Comparison of ENCODE assay signal across 19 cellular contexts in the genomic region with DNA sequence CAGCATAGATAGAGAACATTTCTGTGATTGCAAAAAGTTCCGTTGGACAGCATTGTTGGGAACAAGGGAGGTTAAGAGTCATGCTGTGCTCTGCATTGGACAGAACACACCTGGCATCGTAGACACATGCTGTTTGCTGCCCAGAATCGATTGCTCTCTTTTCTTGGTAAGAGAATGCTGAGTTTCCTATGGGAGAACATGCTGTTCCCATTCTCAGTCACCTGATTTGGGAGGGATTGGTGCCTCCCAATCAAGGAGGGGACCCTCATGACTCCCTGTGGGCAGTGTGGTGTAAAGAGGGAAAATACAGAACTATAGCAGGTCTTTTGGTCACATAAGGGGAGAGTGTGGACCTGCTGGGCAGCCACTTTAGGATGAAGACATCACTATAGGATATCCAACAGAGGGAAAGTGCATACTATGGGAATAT.
A peak's percentile ranks its signal among the peaks of the same experiment; 100 is the strongest.
DNase-seq lines count a peak whose midpoint lies in the region; ATAC-seq and TF ChIP-seq lines count a peak whose summit lies in the region.
"Had no signal": no experiment of that assay in that cellular context is flagged by ENCODE, and none has a peak within 500 bp of the region (broad histone marks: within the 10 kb centered on the region; RNA-seq: fewer than 3 reads in every experiment).

No MANE protein-coding gene starts in this region.

- CTCF ChIA-PET in PC-3 (lab: Charles Lee) (no interaction called here), T-cell (lab: Charles Lee) (no interaction called here)

- H3K4me2 ChIP-seq in PC-3 (ENCODE audit: low read length), result peak overlapping the region; percentile 47

- no peak for TF ChIP-seq POLR2A in testis (IDR thresholded peaks at IDR 0.05)

- H3K27ac Mint-ChIP-seq in T-cell, result no peak overlapping the region
- H3K27ac Mint-ChIP-seq: activated CD4-positive, alpha-beta memory T cell treated with anti-CD3 and anti-CD28 coated beads for 36 hours; activated naive CD4-positive, alpha-beta T cell treated with anti-CD3 and anti-CD28 coated beads for 36 hours; memory B cell; naive thymus-derived CD8-positive, alpha-beta T cell; T-helper 1 cell treated with Interleukin-12 subunit alpha and Interleukin-12 subunit beta and Interleukin-4 antibody, amounts not matched to agents 30 μg/mL and 1 μg/mL, for 36 hours had no signal

- intact Hi-C loops in PC-3 (cut with micrococcal nuclease), result no loop called here
- intact Hi-C loops in right cardiac atrium (cut with DNase I), result no loop called here
- intact Hi-C loops in testis (cut with DNase I; ENCODE audit: low total_unique reads), result no loop called here

- H3K4me1 ChIP-seq in PC-3 (ENCODE audit: insufficient read depth, low read length) (peaks cover 16% of the 10 kb centered on the region), right cardiac atrium (ENCODE audit: control insufficient read depth, insufficient read depth, low read length) (peaks cover 3% of the 10 kb centered on the region), testis (peaks cover 5% of the 10 kb centered on the region), BE2C (no peaks in the 10 kb centered on the region)

- no peaks in the 10 kb centered on the region for H3F3A ChIP-seq in PC-3 (ENCODE audit: low read length, unreplicated experiment)

- TF ChIP-seq CTCF in PC-3 (conservative IDR thresholded peaks at IDR 0.05; ENCODE audit: low read depth, low read length) (no peak), choroid plexus epithelial cell (conservative IDR thresholded peaks at IDR 0.05; ENCODE audit: low read depth, low read length) (no peak), testis (IDR thresholded peaks at IDR 0.05) (no peak), BE2C (IDR thresholded peaks at IDR 0.05; ENCODE audit: low read depth, low read length) (no peak)

- H3K4me1 Mint-ChIP-seq in T-cell, result peaks cover 0 to 3% (median 0%) of the 10 kb centered on the region in 3 donors

- H3K4me3 Mint-ChIP-seq in T-cell, result no peak overlapping the region
- H3K4me3 Mint-ChIP-seq: activated CD4-positive, alpha-beta memory T cell treated with anti-CD3 and anti-CD28 coated beads for 36 hours; activated naive CD4-positive, alpha-beta T cell treated with anti-CD3 and anti-CD28 coated beads for 36 hours; memory B cell; naive thymus-derived CD8-positive, alpha-beta T cell; T-helper 1 cell treated with Interleukin-12 subunit alpha and Interleukin-12 subunit beta and Interleukin-4 antibody, amounts not matched to agents 30 μg/mL and 1 μg/mL, for 36 hours had no signal

- H3K9me2 ChIP-seq in PC-3 (replicated peaks; ENCODE audit: low read length), result no peaks in the 10 kb centered on the region

- H2AFZ ChIP-seq in PC-3 (ENCODE audit: low read length), result no peak overlapping the region

- ATAC-seq in PC-3 (no peak), right cardiac atrium (peak; percentile 57 to 60), T-cell (replicated peaks in 1 of 4) (no peak)
- ATAC-seq: naive thymus-derived CD8-positive, alpha-beta T cell had no signal

- H3K36me3 Mint-ChIP-seq in T-cell, result no peaks in the 10 kb centered on the region
- H3K36me3 Mint-ChIP-seq: activated CD4-positive, alpha-beta memory T cell treated with anti-CD3 and anti-CD28 coated beads for 36 hours; memory B cell had no signal

- H3K27ac ChIP-seq in PC-3 (ENCODE audit: low read length) (no peak overlapping the region), right cardiac atrium (ENCODE audit: low read length) (no peak overlapping the region), testis (peak overlapping the region in 1 of 2 donors; percentile 70)

- H3K27me3 Mint-ChIP-seq in T-cell, result peaks cover 0 to 2% of the 10 kb centered on the region in 2 donors
- H3K27me3 Mint-ChIP-seq: memory B cell; naive thymus-derived CD8-positive, alpha-beta T cell had no signal

- no peak overlapping the region for H3K9ac ChIP-seq in PC-3 (ENCODE audit: low read length)

- H3K9me3 ChIP-seq in PC-3 (ENCODE audit: low read length) (no peaks in the 10 kb centered on the region), right cardiac atrium (ENCODE audit: control insufficient read depth, low read length) (no peaks in the 10 kb centered on the region), testis (no peaks in the 10 kb centered on the region), BE2C (no peaks in the 10 kb centered on the region)

- POLR2A ChIA-PET in PC-3 (lab: Charles Lee; ENCODE audit: unreplicated experiment), result no interaction called here
- POLR2A ChIA-PET in T-cell (lab: Charles Lee), result no interaction called here

- H3K79me2 ChIP-seq in PC-3 (ENCODE audit: low read length), result no peaks in the 10 kb centered on the region

- no peaks in the 10 kb centered on the region for H4K20me1 ChIP-seq in PC-3 (ENCODE audit: low read length)

- H3K36me3 ChIP-seq in PC-3 (ENCODE audit: low read depth, low read length) (no peaks in the 10 kb centered on the region), testis (ENCODE audit: low read depth, missing control alignments) (no peaks in the 10 kb centered on the region), BE2C (no peaks in the 10 kb centered on the region)

- peaks cover 0 to 3% (median 0%) of the 10 kb centered on the region in 3 donors for H3K9me3 Mint-ChIP-seq in T-cell
- H3K9me3 Mint-ChIP-seq: activated CD4-positive, alpha-beta memory T cell treated with anti-CD3 and anti-CD28 coated beads for 36 hours; activated naive CD4-positive, alpha-beta T cell treated with anti-CD3 and anti-CD28 coated beads for 36 hours; memory B cell; T-helper 1 cell treated with Interleukin-12 subunit alpha and Interleukin-12 subunit beta and Interleukin-4 antibody, amounts not matched to agents 30 μg/mL and 1 μg/mL, for 36 hours had no signal

- H3K4me3 ChIP-seq in PC-3 (ENCODE audit: low read length) (no peak overlapping the region), choroid plexus epithelial cell (ENCODE audit: low read depth, low read length) (no peak overlapping the region), right cardiac atrium (ENCODE audit: low read length) (no peak overlapping the region), testis (no peak overlapping the region), BE2C (ENCODE audit: low read depth, low read length) (no peak overlapping the region)

- no TSS peak for BruUV-seq in PC-3 (replicated peaks; lab: Mats Ljungman, UMichigan)

- no peak for DNase-seq in PC-3
- peak; percentile 36 for DNase-seq in choroid plexus epithelial cell (ENCODE audit: low read depth)
- DNase-seq in right cardiac atrium, result no peak
- peak; percentile 64 for DNase-seq in testis
- DNase-seq in NCI-H345 treated with DMSO at 0.1 percent for 48 hours (lab: John Stamatoyannopoulos, UW; ENCODE audit: unreplicated experiment), result no peak
- no peak for DNase-seq in BE2C
- DNase-seq in CD1c-positive myeloid dendritic cell (ENCODE audit: extremely low spot score), result no peak
- no peak for DNase-seq in T-cell
- DNase-seq: activated CD4-positive, alpha-beta memory T cell treated with anti-CD3 and anti-CD28 coated beads for 36 hours; activated naive CD4-positive, alpha-beta T cell treated with anti-CD3 and anti-CD28 coated beads for 36 hours; activated T-cell treated with anti-CD3 and anti-CD28 coated beads, Interleukin-2, amount 50 U/mL, for 1 hour; islet precursor cell; naive thymus-derived CD8-positive, alpha-beta T cell; NCI-H2029; NCI-H510A; SHP77; stimulated activated CD4-positive, alpha-beta T cell treated with anti-CD3 and anti-CD28 coated beads, Interleukin-12 subunit alpha, Interleukin-12 subunit beta, amount 100 ng/mL, for 4 hours had no signal

- WGBS in right cardiac atrium, result 63% methylated on average over 3 of the region's 3 CpGs
- 42 to 64% methylated on average over 3 of the region's 3 CpGs for WGBS in testis, 2 donors

- H3K27me3 ChIP-seq in PC-3 (ENCODE audit: low read length) (no peaks in the 10 kb centered on the region), right cardiac atrium (ENCODE audit: control insufficient read depth, insufficient read depth) (no peaks in the 10 kb centered on the region), testis (no peaks in the 10 kb centered on the region), BE2C (no peaks in the 10 kb centered on the region)

Comparison
In these comparisons a context has a peak if more than half of its experiments do, and no peak if none do; other contexts are left out.
1. ATAC-seq: peak in right cardiac atrium (2 of 2); none in PC-3 (single experiment) and T-cell (0 of 4).
2. DNase-seq: peak in choroid plexus epithelial cell (single experiment) and testis (single experiment); none in PC-3 (single experiment), right cardiac atrium (0 of 3), NCI-H345 treated with DMSO at 0.1 percent for 48 hours (single experiment), BE2C (single experiment), CD1c-positive myeloid dendritic cell (single experiment) and T-cell (0 of 34).